ENCODE assay signal across 26 cellular contexts in the genomic region with DNA sequence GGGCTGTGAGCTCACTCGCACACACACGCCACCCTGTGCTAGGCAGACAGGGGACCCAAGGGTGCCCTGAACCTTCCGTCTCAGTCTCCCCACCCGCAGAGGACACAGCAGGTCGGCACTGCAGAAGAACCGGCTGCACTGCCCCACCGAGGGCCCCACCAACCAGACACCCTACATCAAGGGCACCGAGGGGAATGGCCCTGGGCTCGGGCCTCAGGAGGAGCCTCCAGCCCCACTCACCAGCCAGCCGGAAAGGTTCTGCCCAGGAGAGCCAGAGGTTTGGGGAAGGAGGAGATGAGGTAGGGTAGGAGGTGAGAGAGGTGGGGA.
"Had no signal": no experiment of that assay in that cellular context is flagged by ENCODE, and none has a peak within 500 bp of the region (broad histone marks: within the 10 kb centered on the region; RNA-seq: fewer than 3 reads in every experiment).

No MANE protein-coding gene starts in this region.

- H3K27me3 ChIP-seq: hepatocyte, neural progenitor cell, ovary, right atrium auricular region, sigmoid colon, upper lobe of right lung had no signal

- H3K27ac ChIP-seq: heart right ventricle, hepatocyte, left ventricle myocardium inferior, neural progenitor cell, ovary, right atrium auricular region, sigmoid colon, spleen, suprapubic skin, thoracic aorta, tibial artery, upper lobe of right lung had no signal

- H3K27ac Mint-ChIP-seq: mesothelial cell of epicardium; naive B cell; natural killer cell; nephron progenitor cell; neural progenitor cell; progenitor cell of endocrine pancreas; stimulated activated effector memory CD8-positive, alpha-beta T cell treated with anti-CD3 and anti-CD28 coated beads, Interleukin-12 subunit alpha, Interleukin-12 subunit beta, amount 100 ng/mL, for 72 hours had no signal

- H3K36me3 Mint-ChIP-seq: mesothelial cell of epicardium; naive B cell; natural killer cell; stimulated activated effector memory CD8-positive, alpha-beta T cell treated with anti-CD3 and anti-CD28 coated beads, Interleukin-12 subunit alpha, Interleukin-12 subunit beta, amount 100 ng/mL, for 72 hours had no signal

- H2AFZ ChIP-seq: hepatocyte, neural progenitor cell had no signal

- DNase-seq: heart right ventricle; islet precursor cell; left ventricle myocardium inferior; mesendoderm; naive B cell; natural killer cell; nephron progenitor cell; ovary; sigmoid colon; small intestine; spleen; stimulated activated CD4-positive, alpha-beta T cell treated with anti-CD3 and anti-CD28 coated beads, Interleukin-4, amount 100 ng/mL, for 24 hours; stimulated activated naive CD4-positive, alpha-beta T cell treated with Interleukin-2 at 50 U/mL for 16 hours; tibial artery; trophoblast cell; upper lobe of right lung had no signal

- H3K4me1 ChIP-seq: heart right ventricle, left ventricle myocardium inferior, neural progenitor cell, right atrium auricular region, sigmoid colon, spleen, suprapubic skin, tibial artery, upper lobe of right lung had no signal

- H3K36me3 ChIP-seq: heart right ventricle, left ventricle myocardium inferior, neural progenitor cell, ovary, right atrium auricular region, sigmoid colon, spleen, suprapubic skin, thoracic aorta, tibial artery, upper lobe of right lung had no signal

- ATAC-seq: natural killer cell, upper lobe of right lung had no signal

- H3K4me2 ChIP-seq: hepatocyte, neural progenitor cell had no signal

- FAIRE-seq: small intestine, urothelium cell line had no signal

- H3K79me2 ChIP-seq: hepatocyte had no signal

- H3K9me3 Mint-ChIP-seq: natural killer cell; stimulated activated effector memory CD8-positive, alpha-beta T cell treated with anti-CD3 and anti-CD28 coated beads, Interleukin-12 subunit alpha, Interleukin-12 subunit beta, amount 100 ng/mL, for 72 hours had no signal

- H3K9ac ChIP-seq: neural progenitor cell had no signal

- H3K9me3 ChIP-seq: ovary, spleen, suprapubic skin, thoracic aorta, tibial artery, upper lobe of right lung had no signal

- H3K4me3 ChIP-seq: heart right ventricle, hepatocyte, left ventricle myocardium inferior, lung, neural progenitor cell, ovary, right atrium auricular region, sigmoid colon, spleen, suprapubic skin, thoracic aorta, tibial artery, upper lobe of right lung had no signal

- H3K4me3 Mint-ChIP-seq: mesothelial cell of epicardium; naive B cell; natural killer cell; nephron progenitor cell; neural progenitor cell; stimulated activated effector memory CD8-positive, alpha-beta T cell treated with anti-CD3 and anti-CD28 coated beads, Interleukin-12 subunit alpha, Interleukin-12 subunit beta, amount 100 ng/mL, for 72 hours had no signal

- H3K4me1 Mint-ChIP-seq: mesothelial cell of epicardium; naive B cell; natural killer cell; stimulated activated effector memory CD8-positive, alpha-beta T cell treated with anti-CD3 and anti-CD28 coated beads, Interleukin-12 subunit alpha, Interleukin-12 subunit beta, amount 100 ng/mL, for 72 hours had no signal
